ENCODE assay signal across 9 cellular contexts in the genomic region with DNA sequence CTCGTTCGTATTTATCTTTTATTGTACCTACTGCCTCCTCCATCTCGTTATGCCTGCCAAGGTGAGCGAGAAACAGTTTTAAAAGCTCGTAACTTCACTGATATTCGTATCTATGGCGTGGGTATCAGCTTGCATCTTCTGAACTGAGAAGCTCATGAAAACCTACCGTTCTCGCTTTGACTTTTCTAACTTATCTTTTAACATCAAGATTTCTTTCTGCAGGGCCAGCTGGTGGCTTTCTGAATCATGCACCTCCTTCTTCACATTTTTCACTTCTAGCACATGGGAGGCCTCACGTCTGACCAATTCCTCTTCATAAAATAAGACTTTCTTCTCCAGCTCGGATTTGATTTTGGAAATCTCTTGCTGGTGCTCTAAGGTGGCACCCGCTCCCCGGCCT. TPM values are rescaled to one million over a fixed set of nuclear protein-coding genes. Genes with fewer than 3 reads are reported as not detected.
"Had no signal": no experiment of that assay in that cellular context is flagged by ENCODE, and none has a peak within 500 bp of the region (broad histone marks: within the 10 kb centered on the region; RNA-seq: fewer than 3 reads in every experiment).

No MANE protein-coding gene starts in this region.

- H3K9ac ChIP-seq: KMS-11 had no signal

- H3K27ac ChIP-seq: HL-60, KMS-11 had no signal

- DNase-seq: IMR-90, KBM-7, KG1 had no signal

- ATAC-seq: HepG2, K562 had no signal

- H3K9me3 Mint-ChIP-seq: IgD-negative memory B cell had no signal

- H3K4me3 Mint-ChIP-seq: IgD-negative memory B cell had no signal

- H3K4me2 ChIP-seq: KMS-11 had no signal

- H3K4me3 ChIP-seq: K562 had no signal

- H3K27me3 Mint-ChIP-seq: IgD-negative memory B cell had no signal

RNA-seq across cellular contexts. Expression of a gene that starts 45.8 kb away (rescaled TPM):
- total RNA-seq: HT1080 had no signal
- polyA plus RNA-seq: K562 had no signal
